27 cellular contexts compared by ENCODE assay signal in the genomic region with DNA sequence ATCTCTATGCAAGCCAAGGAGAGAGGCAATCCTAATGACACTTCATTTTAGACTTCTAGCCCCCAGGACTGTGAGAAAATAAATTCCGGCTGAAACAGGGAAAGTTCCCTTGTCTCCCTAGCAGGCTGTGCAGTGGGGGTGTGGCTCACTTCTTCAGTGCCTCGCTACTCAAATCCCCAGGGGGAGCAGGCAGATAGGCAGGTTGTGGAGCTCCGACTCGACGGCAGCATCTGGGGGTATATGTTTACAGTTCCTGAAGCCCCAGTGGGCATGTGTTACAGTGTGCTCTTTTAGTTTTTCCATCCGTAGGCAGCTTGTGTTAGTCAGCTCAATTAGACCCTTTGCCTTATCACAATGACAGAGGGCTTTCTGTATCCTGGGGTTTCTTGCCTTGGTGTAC.
"Had no signal": no experiment of that assay in that cellular context is flagged by ENCODE, and none has a peak within 500 bp of the region (broad histone marks: within the 10 kb centered on the region; RNA-seq: fewer than 3 reads in every experiment).

No MANE protein-coding gene starts in this region.

- H3K9me3 Mint-ChIP-seq: stimulated activated naive CD8-positive, alpha-beta T cell treated with anti-CD3 and anti-CD28 coated beads, Interleukin-15, amount 100 ng/mL, for 72 hours had no signal

- H3K4me3 Mint-ChIP-seq: dendritic cell treated with granulocyte-macrophage colony-stimulating factor and Interleukin-4, amounts not matched to agents 40 ng/mL and 50 ng/mL, for 4 days; endodermal cell; immature natural killer cell; natural killer cell; stimulated activated naive CD8-positive, alpha-beta T cell treated with anti-CD3 and anti-CD28 coated beads, Interleukin-15, amount 100 ng/mL, for 72 hours had no signal

- H3K36me3 ChIP-seq: colonic mucosa, gastroesophageal sphincter, lower lobe of right lung, neutrophil, pancreas, right lobe of liver, suprapubic skin, transverse colon, upper lobe of right lung, uterus had no signal

- H3K27me3 Mint-ChIP-seq: dendritic cell treated with granulocyte-macrophage colony-stimulating factor and Interleukin-4, amounts not matched to agents 40 ng/mL and 50 ng/mL, for 4 days; stimulated activated naive CD8-positive, alpha-beta T cell treated with anti-CD3 and anti-CD28 coated beads, Interleukin-15, amount 100 ng/mL, for 72 hours had no signal

- H3K27ac Mint-ChIP-seq: dendritic cell treated with granulocyte-macrophage colony-stimulating factor and Interleukin-4, amounts not matched to agents 40 ng/mL and 50 ng/mL, for 4 days; endodermal cell; immature natural killer cell; natural killer cell; stimulated activated naive CD8-positive, alpha-beta T cell treated with anti-CD3 and anti-CD28 coated beads, Interleukin-15, amount 100 ng/mL, for 72 hours had no signal

- H3K4me3 ChIP-seq: colonic mucosa, gastroesophageal sphincter, lower lobe of right lung, pancreas, right lobe of liver, suprapubic skin, transverse colon, upper lobe of right lung, uterus had no signal

- H3K4me1 Mint-ChIP-seq: endodermal cell; immature natural killer cell; natural killer cell; stimulated activated naive CD8-positive, alpha-beta T cell treated with anti-CD3 and anti-CD28 coated beads, Interleukin-15, amount 100 ng/mL, for 72 hours had no signal

- H3K27me3 ChIP-seq: colonic mucosa, foreskin keratinocyte, gastroesophageal sphincter, neutrophil, pancreas, right lobe of liver, suprapubic skin, transverse colon, upper lobe of right lung, uterus had no signal

- H3K9me3 ChIP-seq: colonic mucosa, lower lobe of right lung, pancreas, right lobe of liver, suprapubic skin, transverse colon, upper lobe of right lung, uterus had no signal

- DNase-seq: colonic mucosa; effector CD8-positive, alpha-beta T cell; endodermal cell; foreskin keratinocyte; immature natural killer cell; islet precursor cell; lower lobe of right lung; natural killer cell; small intestine; stimulated activated CD4-positive, alpha-beta T cell treated with anti-CD3 and anti-CD28 coated beads, Interleukin-12 subunit alpha, Interleukin-12 subunit beta, amount 100 ng/mL, for 4 hours; stimulated activated CD4-positive, alpha-beta T cell treated with anti-CD3 and anti-CD28 coated beads, Interleukin-1b, Interleukin-23, amount 100 ng/mL, for 48 hours; stimulated activated CD4-positive, alpha-beta T cell treated with anti-CD3 and anti-CD28 coated beads, Interleukin-4, amount 100 ng/mL, for 1 hour; stimulated activated CD8-positive, alpha-beta memory T cell treated with anti-CD3 and anti-CD28 coated beads, Interleukin-4, amount 100 ng/mL, for 48 hours; stimulated activated naive CD4-positive, alpha-beta T cell; stimulated activated naive CD8-positive, alpha-beta T cell treated with anti-CD3 and anti-CD28 coated beads, Interleukin-15, amount 100 ng/mL, for 72 hours; transverse colon; upper lobe of right lung; uterus had no signal

- ATAC-seq: esophagus mucosa; foreskin keratinocyte; gastroesophageal sphincter; left ventricle myocardium superior; lower lobe of right lung; natural killer cell; pancreas; right lobe of liver; stimulated activated naive CD8-positive, alpha-beta T cell treated with anti-CD3 and anti-CD28 coated beads, Interleukin-15, amount 100 ng/mL, for 72 hours; upper lobe of right lung had no signal

- H3K4me1 ChIP-seq: colonic mucosa, foreskin keratinocyte, gastroesophageal sphincter, lower lobe of right lung, pancreas, right lobe of liver, suprapubic skin, transverse colon, upper lobe of right lung, uterus had no signal

- H3K36me3 Mint-ChIP-seq: immature natural killer cell, natural killer cell had no signal

- H3K27ac ChIP-seq: colonic mucosa, epithelial cell of prostate, foreskin keratinocyte, gastroesophageal sphincter, lower lobe of right lung, neutrophil, pancreas, right lobe of liver, suprapubic skin, transverse colon, upper lobe of right lung, uterus had no signal
